Comparison of ENCODE assay signal across 8 cellular contexts in genomic region chr2:110858135-110858737, GRCh38.
DNase-seq lines count a peak whose midpoint lies in the region; ATAC-seq and TF ChIP-seq lines count a peak whose summit lies in the region.

No MANE protein-coding gene starts in this region.

- H3K9me3 ChIP-seq in neuronal stem cell (replicated peaks in 1 of 2; ENCODE audit: control insufficient read depth in 2 of 2, insufficient read depth in 1 of 2, low read depth in 1 of 2, low read length in 2 of 2) (no peaks in the 10 kb centered on the region), uterus (no peaks in the 10 kb centered on the region)

- no peak for TF ChIP-seq POLR2A in uterus (IDR thresholded peaks at IDR 0.05)

- H3K79me1 ChIP-seq in neuronal stem cell (ENCODE audit: low read depth, low read length) = no peaks in the 10 kb centered on the region

- peaks cover 6% of the 10 kb centered on the region for H3K27me3 Mint-ChIP-seq in memory B cell

- no peak overlapping the region for H2BK12ac ChIP-seq in neuronal stem cell (ENCODE audit: low read length)

- no peak overlapping the region for H3K27ac ChIP-seq in neuronal stem cell (replicated peaks; ENCODE audit: low read length)
- no peak overlapping the region for H3K27ac ChIP-seq in uterus

- H3K14ac ChIP-seq in neuronal stem cell (ENCODE audit: low read length) = no peak overlapping the region

- H2BK15ac ChIP-seq in neuronal stem cell (ENCODE audit: low read length) = no peak overlapping the region

- ATAC-seq in HG03520 (IDR thresholded peaks at IDR 0.05; ENCODE audit: unreplicated experiment) = peak; percentile 84
- ATAC-seq in memory B cell (ENCODE audit: low read depth) = peak; percentile 87

- no peak overlapping the region for H3K23ac ChIP-seq in neuronal stem cell (ENCODE audit: low read depth, low read length, poor library complexity)

- peak overlapping the region; percentile 32 for H3K27ac Mint-ChIP-seq in memory B cell

- H4K8ac ChIP-seq in neuronal stem cell (ENCODE audit: low read depth, low read length) = no peak overlapping the region

- TF ChIP-seq CTCF in uterus (IDR thresholded peaks at IDR 0.05) = no peak

- H2AFZ ChIP-seq in neuronal stem cell (ENCODE audit: low read length) = no peak overlapping the region

- no peak overlapping the region for H3K9ac ChIP-seq in neuronal stem cell (ENCODE audit: low read depth, low read length, poor library complexity)

- H3K18ac ChIP-seq in neuronal stem cell (ENCODE audit: low read length) = no peak overlapping the region

- peaks cover 0 to 2% of the 10 kb centered on the region in 2 donors for H3K36me3 ChIP-seq in neuronal stem cell (replicated peaks in 1 of 2; ENCODE audit: control insufficient read depth in 2 of 2, insufficient read depth in 2 of 2, low read length in 2 of 2)
- no peaks in the 10 kb centered on the region for H3K36me3 ChIP-seq in uterus

- no CpG with 5 or more reads among the region's 13 CpGs for WGBS in neuronal stem cell (ENCODE audit: extremely low coverage in 2 of 2, insufficient read length in 2 of 2, insufficient replicate concordance in 1 of 2), 2 donors

- no peaks in the 10 kb centered on the region for H3K36me3 Mint-ChIP-seq in memory B cell

- DNase-seq in activated gamma-delta T cell treated with Interleukin-2 at 50 U/mL for 16 hours (peak; percentile 68), activated gamma-delta T cell (lab: John Stamatoyannopoulos, UW) (no peak), memory B cell (ENCODE audit: low spot score in 2 of 2) (peak in 1 of 2 donors; percentile 44), neuronal stem cell (ENCODE audit: low spot score) (no peak), uterus (no peak), NCI-H187 (lab: John Stamatoyannopoulos, UW) (no peak)
- peak; percentile 48 for DNase-seq in activated CD8-positive, alpha-beta memory T cell treated with anti-CD3 and anti-CD28 coated beads, Interleukin-2, amount 50 U/mL, for 1 hour (ENCODE audit: extremely low read depth)

- H3K9me3 Mint-ChIP-seq in memory B cell = no peaks in the 10 kb centered on the region

- no peak overlapping the region for H3K4me3 ChIP-seq in neuronal stem cell (ENCODE audit: low read length in 2 of 2)
- no peak overlapping the region for H3K4me3 ChIP-seq in uterus

- peak overlapping the region; percentile 58 for H3K4me3 Mint-ChIP-seq in memory B cell

- H3K4me1 Mint-ChIP-seq in memory B cell = peaks cover 25% of the 10 kb centered on the region

- no peak overlapping the region for H3K4me2 ChIP-seq in neuronal stem cell (ENCODE audit: insufficient read depth, low read length, poor library complexity, severe bottlenecking)

- H2BK120ac ChIP-seq in neuronal stem cell (ENCODE audit: low read depth, low read length) = no peak overlapping the region

- no peak overlapping the region for H3K4ac ChIP-seq in neuronal stem cell (ENCODE audit: low read length)

- H3K27me3 ChIP-seq in neuronal stem cell (ENCODE audit: control insufficient read depth in 3 of 3, insufficient read depth in 3 of 3, low read depth in 1 of 3, low read length in 3 of 3) (peaks cover 0 to 7% (median 0%) of the 10 kb centered on the region in 3 experiments), uterus (no peaks in the 10 kb centered on the region)

- H2AK5ac ChIP-seq in neuronal stem cell (ENCODE audit: low read depth, low read length) = no peak overlapping the region

- no peak overlapping the region for H4K91ac ChIP-seq in neuronal stem cell (ENCODE audit: low read depth, low read length, poor library complexity)

- H3K4me1 ChIP-seq in neuronal stem cell (ENCODE audit: control insufficient read depth in 2 of 2, insufficient read depth in 1 of 2, low read depth in 1 of 2, low read length in 2 of 2) = peaks cover 21 to 33% of the 10 kb centered on the region in 2 donors
- H3K4me1 ChIP-seq in uterus = no peaks in the 10 kb centered on the region

- no peak overlapping the region for H2BK5ac ChIP-seq in neuronal stem cell (ENCODE audit: low read length)

- intact Hi-C loops in uterus (cut with DNase I; ENCODE audit: low total_unique reads) = no loop called here

Comparison
In these comparisons a context has a peak if more than half of its experiments do, and no peak if none do; other contexts are left out.
1. DNase-seq: peak in activated gamma-delta T cell treated with Interleukin-2 at 50 U/mL for 16 hours (single experiment) and activated CD8-positive, alpha-beta memory T cell treated with anti-CD3 and anti-CD28 coated beads, Interleukin-2, amount 50 U/mL, for 1 hour (single experiment); none in activated gamma-delta T cell (single experiment), neuronal stem cell (single experiment), uterus (0 of 2) and NCI-H187 (0 of 2).